9 cellular contexts compared by ENCODE assay signal in the genomic region with DNA sequence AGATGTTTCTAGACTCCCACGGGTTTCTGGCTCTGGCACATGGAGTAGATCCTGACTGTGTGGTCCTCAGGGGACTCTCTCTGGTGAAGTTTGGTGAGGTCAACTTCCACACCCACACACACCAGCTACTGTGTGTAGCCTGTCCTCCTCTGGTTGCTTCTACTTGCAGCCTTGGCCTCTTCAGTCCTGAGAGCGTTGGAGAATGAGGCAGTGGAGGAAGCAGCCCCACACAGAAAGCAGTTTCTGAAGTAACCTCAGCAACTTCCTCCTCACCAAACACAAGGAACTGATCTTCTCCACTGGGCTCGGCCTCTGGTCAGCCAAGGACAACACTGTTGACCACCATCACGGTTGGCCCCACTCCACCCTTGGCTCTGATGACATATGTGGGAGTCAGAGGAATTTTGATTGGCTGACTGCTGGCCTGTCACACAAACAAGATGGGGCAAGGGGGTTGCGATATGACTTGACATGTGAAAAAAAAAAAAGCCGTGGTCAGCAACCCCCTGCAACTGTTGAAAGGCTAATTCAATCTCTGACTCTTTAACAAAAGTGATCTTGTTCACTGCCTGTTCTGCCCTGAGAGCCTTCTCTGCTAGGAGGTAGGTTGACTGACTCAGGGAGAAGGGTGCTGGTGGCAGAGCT. TPM values are rescaled to one million over a fixed set of nuclear protein-coding genes. Genes with fewer than 3 reads are reported as not detected.
DNase-seq lines count a peak whose midpoint lies in the region; ATAC-seq, FAIRE-seq and TF ChIP-seq lines count a peak whose summit lies in the region.
"Had no signal": no experiment of that assay in that cellular context is flagged by ENCODE, and none has a peak within 500 bp of the region (broad histone marks: within the 10 kb centered on the region; RNA-seq: fewer than 3 reads in every experiment).

No MANE protein-coding gene starts in this region.

- no peak overlapping the region for H3K27ac ChIP-seq in upper lobe of right lung
- H3K27ac ChIP-seq: SJSA1 had no signal

- H3K4me3 Mint-ChIP-seq in activated naive CD4-positive, alpha-beta T cell treated with anti-CD3 and anti-CD28 coated beads, Interleukin-2, amount 10 ng/mL, durations not matched to agents 7 days and 5 days = no peak overlapping the region
- no peak overlapping the region for H3K4me3 Mint-ChIP-seq in activated CD4-positive, alpha-beta memory T cell treated with anti-CD3 and anti-CD28 coated beads for 36 hours

- DNase-seq in activated naive CD4-positive, alpha-beta T cell treated with anti-CD3 and anti-CD28 coated beads, Interleukin-2, amount 10 ng/mL, durations not matched to agents 7 days and 5 days = peak; percentile 36
- no peak for DNase-seq in activated naive CD4-positive, alpha-beta T cell treated with Interleukin-2 at 50 U/mL for 16 hours
- peak; percentile 39 for DNase-seq in activated CD4-positive, alpha-beta memory T cell treated with anti-CD3 and anti-CD28 coated beads for 36 hours
- peak; percentile 71 for DNase-seq in upper lobe of right lung
- DNase-seq in amniotic stem cell (lab: John Stamatoyannopoulos, UW) = no peak
- DNase-seq in RCC 7860 (ENCODE audit: low spot score) = no peak
- DNase-seq in activated CD4-positive, CD25-positive, alpha-beta regulatory T cell (lab: John Stamatoyannopoulos, UW) = no peak

- no peak overlapping the region for H3K4me3 ChIP-seq in upper lobe of right lung
- H3K4me3 ChIP-seq: SJSA1 had no signal

- no peaks in the 10 kb centered on the region for H3K4me1 ChIP-seq in upper lobe of right lung
- H3K4me1 ChIP-seq: SJSA1 had no signal

- peaks cover 41% of the 10 kb centered on the region for H3K4me1 Mint-ChIP-seq in activated naive CD4-positive, alpha-beta T cell treated with anti-CD3 and anti-CD28 coated beads, Interleukin-2, amount 10 ng/mL, durations not matched to agents 7 days and 5 days
- peaks cover 26% of the 10 kb centered on the region for H3K4me1 Mint-ChIP-seq in activated CD4-positive, alpha-beta memory T cell treated with anti-CD3 and anti-CD28 coated beads for 36 hours (ENCODE audit: low read depth)

- ATAC-seq in HG03097 (IDR thresholded peaks at IDR 0.05; ENCODE audit: low FRiP score, unreplicated experiment) = peak; percentile 52
- peak; percentile 91 for ATAC-seq in upper lobe of right lung

- no peak for TF ChIP-seq CTCF in upper lobe of right lung (IDR thresholded peaks at IDR 0.05)

- no peaks in the 10 kb centered on the region for H3K9me3 ChIP-seq in upper lobe of right lung
- H3K9me3 ChIP-seq: SJSA1 had no signal

- FAIRE-seq in RCC 7860 (lab: Jason Lieb, UNC) = no peak

- no peaks in the 10 kb centered on the region for H3K27me3 ChIP-seq in upper lobe of right lung
- H3K27me3 ChIP-seq: SJSA1 had no signal

- intact Hi-C loops in activated CD4-positive, alpha-beta memory T cell treated with anti-CD3 and anti-CD28 coated beads for 36 hours (cut with micrococcal nuclease) = loop anchor here (5.0 kb wide), 1 partner anchor 62 kb away; no protein-coding TSS in a partner anchor
- intact Hi-C loops in upper lobe of right lung (cut with DNase I) = no loop called here

- H3K36me3 Mint-ChIP-seq in activated naive CD4-positive, alpha-beta T cell treated with anti-CD3 and anti-CD28 coated beads, Interleukin-2, amount 10 ng/mL, durations not matched to agents 7 days and 5 days = no peaks in the 10 kb centered on the region
- H3K36me3 Mint-ChIP-seq in activated CD4-positive, alpha-beta memory T cell treated with anti-CD3 and anti-CD28 coated beads for 36 hours = no peaks in the 10 kb centered on the region

- POLR2A ChIA-PET in activated CD4-positive, alpha-beta memory T cell treated with anti-CD3 and anti-CD28 coated beads for 36 hours (lab: Charles Lee) = no interaction called here

- H3K9me3 Mint-ChIP-seq in activated naive CD4-positive, alpha-beta T cell treated with anti-CD3 and anti-CD28 coated beads, Interleukin-2, amount 10 ng/mL, durations not matched to agents 7 days and 5 days = peaks cover 1% of the 10 kb centered on the region
- H3K9me3 Mint-ChIP-seq in activated CD4-positive, alpha-beta memory T cell treated with anti-CD3 and anti-CD28 coated beads for 36 hours = no peaks in the 10 kb centered on the region

- CTCF ChIA-PET in activated naive CD4-positive, alpha-beta T cell treated with anti-CD3 and anti-CD28 coated beads, Interleukin-2, amount 10 ng/mL, durations not matched to agents 7 days and 5 days (lab: Charles Lee) = interaction anchor here (1.7 to 5.0 kb wide), 2 partner anchors 19 to 27 kb away, joined by 6 to 22 read pairs; no protein-coding TSS in a partner anchor
- CTCF ChIA-PET in activated CD4-positive, alpha-beta memory T cell treated with anti-CD3 and anti-CD28 coated beads for 36 hours (lab: Charles Lee) = interaction anchor here (1.4 kb wide), 1 partner anchor 17 kb away, joined by 3 read pairs; no protein-coding TSS in a partner anchor

- H3K36me3 ChIP-seq in upper lobe of right lung = no peaks in the 10 kb centered on the region
- H3K36me3 ChIP-seq: SJSA1 had no signal

- peak overlapping the region; percentile 81 for H3K27ac Mint-ChIP-seq in activated naive CD4-positive, alpha-beta T cell treated with anti-CD3 and anti-CD28 coated beads, Interleukin-2, amount 10 ng/mL, durations not matched to agents 7 days and 5 days
- H3K27ac Mint-ChIP-seq in activated CD4-positive, alpha-beta memory T cell treated with anti-CD3 and anti-CD28 coated beads for 36 hours = peak overlapping the region; percentile 50

- peaks cover 15% of the 10 kb centered on the region for H3K27me3 Mint-ChIP-seq in activated naive CD4-positive, alpha-beta T cell treated with anti-CD3 and anti-CD28 coated beads, Interleukin-2, amount 10 ng/mL, durations not matched to agents 7 days and 5 days
- peaks cover 19% of the 10 kb centered on the region for H3K27me3 Mint-ChIP-seq in activated CD4-positive, alpha-beta memory T cell treated with anti-CD3 and anti-CD28 coated beads for 36 hours

RNA-seq across cellular contexts. Expression of gene CD86, which starts 19.6 kb away (rescaled TPM):
- total RNA-seq in activated CD4-positive, alpha-beta memory T cell treated with anti-CD3 and anti-CD28 coated beads for 36 hours = 1 to 10 TPM; 1.4 to 1.7 TPM
- 27.4 TPM for total RNA-seq in upper lobe of right lung
- total RNA-seq: SJSA1 had no signal

RNA-seq across cellular contexts. Expression of gene ILDR1, which starts 52.7 kb away (rescaled TPM):
- under 1 TPM; 0.26 to 0.41 TPM for total RNA-seq in activated CD4-positive, alpha-beta memory T cell treated with anti-CD3 and anti-CD28 coated beads for 36 hours
- 6.9 TPM for total RNA-seq in upper lobe of right lung
- total RNA-seq: SJSA1 had no signal

Comparison
In these comparisons a context has a peak if more than half of its experiments do, and no peak if none do; other contexts are left out.
1. DNase-seq: peak in activated naive CD4-positive, alpha-beta T cell treated with anti-CD3 and anti-CD28 coated beads, Interleukin-2, amount 10 ng/mL, durations not matched to agents 7 days and 5 days (single experiment), activated CD4-positive, alpha-beta memory T cell treated with anti-CD3 and anti-CD28 coated beads for 36 hours (single experiment) and upper lobe of right lung (single experiment); none in activated naive CD4-positive, alpha-beta T cell treated with Interleukin-2 at 50 U/mL for 16 hours (single experiment), amniotic stem cell (single experiment), RCC 7860 (single experiment) and activated CD4-positive, CD25-positive, alpha-beta regulatory T cell (0 of 4).
2. RNA of gene CD86, which starts 19.6 kb away (total RNA-seq): 27.4 TPM in upper lobe of right lung (single experiment); 1.4 to 1.7 TPM in activated CD4-positive, alpha-beta memory T cell treated with anti-CD3 and anti-CD28 coated beads for 36 hours; every median in the first group is over 10 times any median in the second.